Comparison of ENCODE assay signal across 7 cellular contexts in genomic region chr2:8630676-8631464, GRCh38.
"Had no signal": no experiment of that assay in that cellular context is flagged by ENCODE, and none has a peak within 500 bp of the region (broad histone marks: within the 10 kb centered on the region; RNA-seq: fewer than 3 reads in every experiment).

No MANE protein-coding gene starts in this region.

- ATAC-seq: activated T-helper 17 cell treated with anti-CD3 and anti-CD28 coated beads, Interleukin-2, amount 50 U/mL, for 72 hours; gastroesophageal sphincter; stimulated activated memory B cell treated with anti-CD40 and anti-IgM and Interleukin-4, amounts not matched to agents 10 μg/mL and 1 μg/mL and 100 μg/mL, for 72 hours had no signal

- H3K27me3 Mint-ChIP-seq: activated T-helper 17 cell treated with anti-CD3 and anti-CD28 coated beads, Interleukin-2, amount 50 U/mL, for 72 hours had no signal

- H3K9me3 ChIP-seq: gastroesophageal sphincter, left ventricle myocardium inferior had no signal

- H3K27ac Mint-ChIP-seq: activated naive CD4-positive, alpha-beta T cell treated with anti-CD3 and anti-CD28 coated beads, Interleukin-2, amount 10 ng/mL, durations not matched to agents 7 days and 5 days; stimulated activated memory B cell treated with anti-CD40 and anti-IgM and Interleukin-4, amounts not matched to agents 10 μg/mL and 1 μg/mL and 100 μg/mL, for 72 hours had no signal

- H3K36me3 ChIP-seq: gastroesophageal sphincter, left ventricle myocardium inferior had no signal

- DNase-seq: activated CD4-positive, alpha-beta T cell treated with anti-CD3 and anti-CD28 coated beads, Interleukin-2, amount 50 U/mL, for 1 hour; left ventricle myocardium inferior; stimulated activated CD4-positive, alpha-beta T cell treated with anti-CD3 and anti-CD28 coated beads, Interleukin-2, amount 100 ng/mL, for 48 hours had no signal

- H3K9me3 Mint-ChIP-seq: activated naive CD4-positive, alpha-beta T cell treated with anti-CD3 and anti-CD28 coated beads, Interleukin-2, amount 10 ng/mL, durations not matched to agents 7 days and 5 days; activated T-helper 17 cell treated with anti-CD3 and anti-CD28 coated beads, Interleukin-2, amount 50 U/mL, for 72 hours; stimulated activated memory B cell treated with anti-CD40 and anti-IgM and Interleukin-4, amounts not matched to agents 10 μg/mL and 1 μg/mL and 100 μg/mL, for 72 hours had no signal

- H3K27me3 ChIP-seq: gastroesophageal sphincter had no signal

- H3K36me3 Mint-ChIP-seq: activated naive CD4-positive, alpha-beta T cell treated with anti-CD3 and anti-CD28 coated beads, Interleukin-2, amount 10 ng/mL, durations not matched to agents 7 days and 5 days; stimulated activated memory B cell treated with anti-CD40 and anti-IgM and Interleukin-4, amounts not matched to agents 10 μg/mL and 1 μg/mL and 100 μg/mL, for 72 hours had no signal

- H3K4me3 Mint-ChIP-seq: activated naive CD4-positive, alpha-beta T cell treated with anti-CD3 and anti-CD28 coated beads, Interleukin-2, amount 10 ng/mL, durations not matched to agents 7 days and 5 days; activated T-helper 17 cell treated with anti-CD3 and anti-CD28 coated beads, Interleukin-2, amount 50 U/mL, for 72 hours; stimulated activated memory B cell treated with anti-CD40 and anti-IgM and Interleukin-4, amounts not matched to agents 10 μg/mL and 1 μg/mL and 100 μg/mL, for 72 hours had no signal

- H3K27ac ChIP-seq: gastroesophageal sphincter, left ventricle myocardium inferior had no signal

- H3K4me3 ChIP-seq: gastroesophageal sphincter, left ventricle myocardium inferior had no signal
